In genomic region chr7:144545330-144545729, GRCh38 we compare ENCODE assay signal across 18 cellular contexts.
DNase-seq lines count a peak whose midpoint lies in the region; ATAC-seq and TF ChIP-seq lines count a peak whose summit lies in the region.
"Had no signal": no experiment of that assay in that cellular context is flagged by ENCODE, and none has a peak within 500 bp of the region (broad histone marks: within the 10 kb centered on the region; RNA-seq: fewer than 3 reads in every experiment).

No MANE protein-coding gene starts in this region.

- H3K4me3 Mint-ChIP-seq in MCF 10A (ENCODE audit: unreplicated experiment): no peak overlapping the region
- H3K4me3 Mint-ChIP-seq: CD14-positive monocyte; CD4-positive, alpha-beta memory T cell; CD4-positive, CD25-positive, alpha-beta regulatory T cell; CD8-positive, alpha-beta memory T cell had no signal

- dilution Hi-C loops in mammary epithelial cell (cut with HindIII; ENCODE audit: low sequenced_read_pairs): no loop called here

- no peak for ATAC-seq in GM18517 (IDR thresholded peaks at IDR 0.05; ENCODE audit: unreplicated experiment)
- ATAC-seq: A549 had no signal

- H4K20me1 ChIP-seq in mammary epithelial cell (ENCODE audit: insufficient read depth, low read length): no peaks in the 10 kb centered on the region
- no peaks in the 10 kb centered on the region for H4K20me1 ChIP-seq in SK-N-SH (ENCODE audit: insufficient read depth)
- H4K20me1 ChIP-seq: BLaER1 had no signal

- no peaks in the 10 kb centered on the region for H3K27me3 ChIP-seq in mammary epithelial cell (ENCODE audit: insufficient read depth, low read length)
- no peaks in the 10 kb centered on the region for H3K27me3 ChIP-seq in SK-N-SH (ENCODE audit: insufficient read depth)
- H3K27me3 ChIP-seq: BE2C, BLaER1 had no signal

- POLR2A ChIA-PET in MCF 10A (lab: Yijun Ruan, JAX): interaction anchor here (1.1 kb wide), 1 partner anchor 21 kb away, joined by 4 read pairs; no protein-coding TSS in a partner anchor
- POLR2A ChIA-PET in SK-N-SH (lab: Yijun Ruan, JAX): no interaction called here

- H3K36me3 ChIP-seq in mammary epithelial cell (ENCODE audit: insufficient read depth, low read length) (no peaks in the 10 kb centered on the region), SK-N-SH (replicated peaks in 1 of 2; ENCODE audit: control insufficient read depth in 1 of 2, insufficient read depth in 2 of 2, low read length in 1 of 2) (no peaks in the 10 kb centered on the region)
- H3K36me3 ChIP-seq: BE2C, BLaER1 had no signal

- 100% methylated on average over 1 of the region's 1 CpG for WGBS in mammary epithelial cell (ENCODE audit: low coverage, missing lambda C conversion rate)
- 3% methylated on average over 1 of the region's 1 CpG for WGBS in SK-N-SH (ENCODE audit: low lambda C conversion rate)

- CTCF ChIA-PET in MCF 10A (lab: Yijun Ruan, JAX): interaction anchor here (0.5 to 1.0 kb wide), 2 partner anchors 125 to 563 kb away, joined by 3 read pairs; no protein-coding TSS in a partner anchor
- CTCF ChIA-PET in mammary epithelial cell (lab: Charles Lee; ENCODE audit: low non-redundant PET): no interaction called here
- CTCF ChIA-PET in SK-N-SH (lab: Yijun Ruan, JAX): no interaction called here

- no peaks in the 10 kb centered on the region for H3K36me3 Mint-ChIP-seq in MCF 10A (ENCODE audit: insufficient read depth, unreplicated experiment)

- BruUV-seq in MCF 10A (replicated peaks; lab: Mats Ljungman, UMichigan) (no TSS peak), mammary epithelial cell (replicated peaks; lab: Mats Ljungman, UMichigan) (no TSS peak)

- TF ChIP-seq EP300 in SK-N-SH (IDR thresholded peaks at IDR 0.05; ENCODE audit: borderline replicate concordance in 1 of 2, low read depth in 1 of 2, low read length in 1 of 2): no peak

- no peaks in the 10 kb centered on the region for H3K4me1 ChIP-seq in mammary epithelial cell (ENCODE audit: insufficient read depth, low read length)
- H3K4me1 ChIP-seq in SK-N-SH (ENCODE audit: control insufficient read depth in 1 of 2, insufficient read depth in 2 of 2, low read depth in 1 of 2, low read length in 1 of 2): no peaks in the 10 kb centered on the region
- H3K4me1 ChIP-seq: A549, BE2C, BLaER1 had no signal

- peaks cover 6% of the 10 kb centered on the region for H3K4me1 Mint-ChIP-seq in MCF 10A (ENCODE audit: insufficient read depth, unreplicated experiment)
- H3K4me1 Mint-ChIP-seq: CD14-positive monocyte had no signal

- no peak for TF ChIP-seq CTCF in MCF 10A (IDR thresholded peaks at IDR 0.05; ENCODE audit: unreplicated experiment)
- TF ChIP-seq CTCF in mammary epithelial cell (conservative IDR thresholded peaks at IDR 0.05 in 1 of 2, IDR thresholded peaks at IDR 0.05 in 1 of 2; ENCODE audit: extremely low read depth in 1 of 2, insufficient read depth in 1 of 2, low read depth in 1 of 2, low read length in 2 of 2): no peak
- TF ChIP-seq CTCF in SK-N-SH (IDR thresholded peaks at IDR 0.05): no peak

- H3K27ac Mint-ChIP-seq in MCF 10A (ENCODE audit: low read depth, unreplicated experiment): peak overlapping the region; percentile 87
- H3K27ac Mint-ChIP-seq: CD14-positive monocyte; CD4-positive, alpha-beta memory T cell; CD4-positive, CD25-positive, alpha-beta regulatory T cell; CD8-positive, alpha-beta memory T cell had no signal

- H2AFZ ChIP-seq in mammary epithelial cell (ENCODE audit: low read depth, low read length) (no peak overlapping the region), SK-N-SH (ENCODE audit: low read depth) (no peak overlapping the region)

- H3K9me3 Mint-ChIP-seq in MCF 10A (ENCODE audit: unreplicated experiment): no peaks in the 10 kb centered on the region
- H3K9me3 Mint-ChIP-seq: CD4-positive, alpha-beta memory T cell; CD8-positive, alpha-beta memory T cell had no signal

- TF ChIP-seq RAD21 in SK-N-SH (IDR thresholded peaks at IDR 0.05; ENCODE audit: low read length): no peak

- H3K4me2 ChIP-seq in mammary epithelial cell (ENCODE audit: insufficient read depth, low read depth, low read length): no peak overlapping the region
- H3K4me2 ChIP-seq in SK-N-SH: no peak overlapping the region
- H3K4me2 ChIP-seq: A549, BLaER1 had no signal

- H3K79me2 ChIP-seq in mammary epithelial cell (ENCODE audit: insufficient read depth, low read length): no peaks in the 10 kb centered on the region
- no peaks in the 10 kb centered on the region for H3K79me2 ChIP-seq in SK-N-SH (ENCODE audit: insufficient read depth)

- DNase-seq in MCF 10A (ENCODE audit: unreplicated experiment) (no peak), mammary epithelial cell (no peak), SK-N-SH (no peak), amniotic epithelial cell (ENCODE audit: low read depth) (peak; percentile 6), hippocampal formation (lab: John Stamatoyannopoulos, UW) (no peak)
- DNase-seq: BE2C; C1 segment of cervical spinal cord; CD4-positive, alpha-beta memory T cell; CD4-positive, CD25-positive, alpha-beta regulatory T cell; CD8-positive, alpha-beta memory T cell; COR-L47; DMS79 treated with DMSO at 0.1 percent for 48 hours; GF-D8 had no signal

- no peak overlapping the region for H3K27ac ChIP-seq in mammary epithelial cell (ENCODE audit: insufficient read depth, low read depth, low read length)
- no peak overlapping the region for H3K27ac ChIP-seq in SK-N-SH (ENCODE audit: low read depth in 2 of 2, low read length in 1 of 2)
- H3K27ac ChIP-seq: 22Rv1, A549, BLaER1 had no signal

- H3F3A ChIP-seq in SK-N-SH (replicated peaks; ENCODE audit: insufficient read depth): no peaks in the 10 kb centered on the region

- H3K4me3 ChIP-seq in mammary epithelial cell (replicated peaks in 1 of 3; ENCODE audit: insufficient read depth in 1 of 3, low read depth in 2 of 3, low read length in 3 of 3) (no peak overlapping the region), SK-N-SH (ENCODE audit: low read depth in 2 of 2, low read length in 1 of 2) (no peak overlapping the region)
- H3K4me3 ChIP-seq: A549, BLaER1 had no signal

- no peaks in the 10 kb centered on the region for H3K27me3 Mint-ChIP-seq in MCF 10A (ENCODE audit: insufficient read depth, unreplicated experiment)
- H3K27me3 Mint-ChIP-seq: CD4-positive, alpha-beta memory T cell; CD4-positive, CD25-positive, alpha-beta regulatory T cell; CD8-positive, alpha-beta memory T cell had no signal

- H3K9me3 ChIP-seq in mammary epithelial cell (replicated peaks; ENCODE audit: insufficient read depth, low read length) (no peaks in the 10 kb centered on the region), SK-N-SH (no peaks in the 10 kb centered on the region)
- H3K9me3 ChIP-seq: A549, BE2C, BLaER1 had no signal

- H3K9ac ChIP-seq in mammary epithelial cell (ENCODE audit: insufficient read depth, low read length) (no peak overlapping the region), SK-N-SH (no peak overlapping the region)
- H3K9ac ChIP-seq: BLaER1 had no signal

- intact Hi-C loops in MCF 10A (cut with micrococcal nuclease): no loop called here
- intact Hi-C loops in mammary epithelial cell (cut with micrococcal nuclease): no loop called here

- H3K9me2 ChIP-seq in SK-N-SH: no peaks in the 10 kb centered on the region

- in situ Hi-C loops in mammary epithelial cell (cut with MboI; ENCODE audit: low sequenced_read_pairs in 2 of 2): no loop called here

TF ChIP-seq in SK-N-SH, 30 proteins besides CTCF, POLR2A, EP300 and RAD21:
- no peak for TF ChIP-seq TAF1 (IDR thresholded peaks at IDR 0.05; ENCODE audit: borderline replicate concordance, low read depth, low read length)
- peak; percentile 51 for TF ChIP-seq TCF12 (IDR thresholded peaks at IDR 0.05)
- TF ChIP-seq PBX3 (IDR thresholded peaks at IDR 0.05): peak; percentile 22; the same call in 1 of the 2 replicates
